ENCODE assay signal across 17 cellular contexts in genomic region chrX:106933538-106933961, GRCh38. TPM values are rescaled to one million over a fixed set of nuclear protein-coding genes. Genes with fewer than 3 reads are reported as not detected.
A peak's percentile ranks its signal among the peaks of the same experiment; 100 is the strongest.
DNase-seq lines count a peak whose midpoint lies in the region; ATAC-seq, FAIRE-seq and TF ChIP-seq lines count a peak whose summit lies in the region.
"Had no signal": no experiment of that assay in that cellular context is flagged by ENCODE, and none has a peak within 500 bp of the region (broad histone marks: within the 10 kb centered on the region; RNA-seq: fewer than 3 reads in every experiment).

No MANE protein-coding gene starts in this region.

- no peak overlapping the region for H3K4me2 ChIP-seq in SK-N-SH

- TF ChIP-seq CTCF in SK-N-SH (IDR thresholded peaks at IDR 0.05) = no peak

- H3K36me3 Mint-ChIP-seq in activated T-cell treated with anti-CD3 and anti-CD28 coated beads, Interleukin-2, amount 50 U/mL, for 4 hours (ENCODE audit: insufficient read depth) = no peaks in the 10 kb centered on the region
- H3K36me3 Mint-ChIP-seq: stimulated activated naive B cell treated with anti-CD40 and anti-IgM and Interleukin-4, amounts not matched to agents 10 μg/mL and 1 μg/mL and 100 μg/mL, for 72 hours had no signal

- H4K20me1 ChIP-seq in SK-N-SH (ENCODE audit: insufficient read depth) = no peaks in the 10 kb centered on the region

- H2AFZ ChIP-seq in SK-N-SH (ENCODE audit: low read depth) = no peak overlapping the region

- no peak for FAIRE-seq in small intestine (lab: Jason Lieb, UNC)
- FAIRE-seq: GM12878 had no signal

- no peaks in the 10 kb centered on the region for H3K36me3 ChIP-seq in SK-N-SH (replicated peaks in 1 of 2; ENCODE audit: control insufficient read depth in 1 of 2, insufficient read depth in 2 of 2, low read length in 1 of 2)
- no peaks in the 10 kb centered on the region for H3K36me3 ChIP-seq in small intestine (ENCODE audit: control insufficient read depth in 2 of 2, insufficient read depth in 2 of 2, low read length in 2 of 2)

- no peaks in the 10 kb centered on the region for H3K79me2 ChIP-seq in SK-N-SH (ENCODE audit: insufficient read depth)

- no peak overlapping the region for H3K9ac ChIP-seq in SK-N-SH

- H3K27ac ChIP-seq in SK-N-SH (ENCODE audit: low read depth in 2 of 2, low read length in 1 of 2) = no peak overlapping the region
- H3K27ac ChIP-seq in small intestine (ENCODE audit: low read depth in 1 of 2, low read length in 1 of 2) = peak overlapping the region; percentile 70 to 78

- no peaks in the 10 kb centered on the region for H3K9me3 Mint-ChIP-seq in activated T-cell treated with anti-CD3 and anti-CD28 coated beads, Interleukin-2, amount 50 U/mL, for 4 hours
- H3K9me3 Mint-ChIP-seq: stimulated activated naive B cell treated with anti-CD40 and anti-IgM and Interleukin-4, amounts not matched to agents 10 μg/mL and 1 μg/mL and 100 μg/mL, for 72 hours had no signal

- POLR2A ChIA-PET in SK-N-SH (lab: Yijun Ruan, JAX) = no interaction called here

- 20% methylated on average over 3 of the region's 3 CpGs for WGBS in SK-N-SH (ENCODE audit: low lambda C conversion rate)
- WGBS in small intestine, 3 donors = 4 to 20% (median 5%) methylated on average over 3 of the region's 3 CpGs

- DNase-seq in SK-N-SH = peak; percentile 19
- peak; percentile 84 for DNase-seq in islet precursor cell
- peak; percentile 59 for DNase-seq in small intestine
- no peak for DNase-seq in NCI-H1417 (lab: John Stamatoyannopoulos, UW)
- no peak for DNase-seq in NCI-H1048 (lab: John Stamatoyannopoulos, UW)
- DNase-seq in activated T-cell treated with anti-CD3 and anti-CD28 coated beads, Interleukin-2, amount 50 U/mL, for 4 hours = no peak
- DNase-seq: COR-L47; H9; NCI-H1092; NCI-H69; stimulated activated CD4-positive, alpha-beta T cell treated with anti-CD3 and anti-CD28 coated beads, Interleukin-1b, Interleukin-23, amount 100 ng/mL, for 48 hours; stimulated activated naive B cell treated with anti-CD40 and anti-IgM and Interleukin-4, amounts not matched to agents 10 μg/mL and 1 μg/mL and 100 μg/mL, for 72 hours had no signal

- H3K27me3 ChIP-seq in SK-N-SH (ENCODE audit: insufficient read depth) (peaks cover 14% of the 10 kb centered on the region; the same call in 1 of the 2 replicates), small intestine (ENCODE audit: control insufficient read depth in 2 of 2, insufficient read depth in 2 of 2, low read length in 2 of 2) (no peaks in the 10 kb centered on the region)

- H3K4me1 ChIP-seq in SK-N-SH (ENCODE audit: control insufficient read depth in 1 of 2, insufficient read depth in 2 of 2, low read depth in 1 of 2, low read length in 1 of 2) = peaks cover 0 to 2% of the 10 kb centered on the region in 2 experiments; a peak in 1 of 4 replicates
- peaks cover 0 to 3% of the 10 kb centered on the region in 2 donors for H3K4me1 ChIP-seq in small intestine (ENCODE audit: control insufficient read depth in 2 of 2, insufficient read depth in 1 of 2, low read depth in 1 of 2, low read length in 1 of 2)

- no peak overlapping the region for H3K4me3 Mint-ChIP-seq in activated T-cell treated with anti-CD3 and anti-CD28 coated beads, Interleukin-2, amount 50 U/mL, for 4 hours
- H3K4me3 Mint-ChIP-seq: H9; stimulated activated naive B cell treated with anti-CD40 and anti-IgM and Interleukin-4, amounts not matched to agents 10 μg/mL and 1 μg/mL and 100 μg/mL, for 72 hours had no signal

- CTCF ChIA-PET in SK-N-SH (lab: Yijun Ruan, JAX) = interaction anchor here (0.6 to 1.3 kb wide), 2 partner anchors 19 to 578 kb away, joined by 3 to 5 read pairs; no protein-coding TSS in a partner anchor

- peaks cover 8% of the 10 kb centered on the region for H3K4me1 Mint-ChIP-seq in activated T-cell treated with anti-CD3 and anti-CD28 coated beads, Interleukin-2, amount 50 U/mL, for 4 hours (ENCODE audit: low read depth)
- H3K4me1 Mint-ChIP-seq: H9; stimulated activated naive B cell treated with anti-CD40 and anti-IgM and Interleukin-4, amounts not matched to agents 10 μg/mL and 1 μg/mL and 100 μg/mL, for 72 hours had no signal

- TF ChIP-seq EP300 in SK-N-SH (IDR thresholded peaks at IDR 0.05; ENCODE audit: borderline replicate concordance in 1 of 2, low read depth in 1 of 2, low read length in 1 of 2) = no peak

- peak; percentile 46 for ATAC-seq in GM18909 (IDR thresholded peaks at IDR 0.05; ENCODE audit: poor library complexity, unreplicated experiment)
- no peak for ATAC-seq in activated T-cell treated with anti-CD3 and anti-CD28 coated beads, Interleukin-2, amount 50 U/mL, for 4 hours
- ATAC-seq: GM12878; stimulated activated naive B cell treated with anti-CD40 and anti-IgM and Interleukin-4, amounts not matched to agents 10 μg/mL and 1 μg/mL and 100 μg/mL, for 72 hours had no signal

- H3K9me3 ChIP-seq in SK-N-SH (no peaks in the 10 kb centered on the region), small intestine (ENCODE audit: control insufficient read depth, low read depth) (no peaks in the 10 kb centered on the region)

- H3F3A ChIP-seq in SK-N-SH (replicated peaks; ENCODE audit: insufficient read depth) = no peaks in the 10 kb centered on the region

- TF ChIP-seq RAD21 in SK-N-SH (IDR thresholded peaks at IDR 0.05; ENCODE audit: low read length) = no peak

- H3K9me2 ChIP-seq in SK-N-SH = no peaks in the 10 kb centered on the region

- H3K27me3 Mint-ChIP-seq in activated T-cell treated with anti-CD3 and anti-CD28 coated beads, Interleukin-2, amount 50 U/mL, for 4 hours (ENCODE audit: low read depth) = no peaks in the 10 kb centered on the region
- H3K27me3 Mint-ChIP-seq: stimulated activated naive B cell treated with anti-CD40 and anti-IgM and Interleukin-4, amounts not matched to agents 10 μg/mL and 1 μg/mL and 100 μg/mL, for 72 hours had no signal

- H3K4me3 ChIP-seq in SK-N-SH (ENCODE audit: low read depth in 2 of 2, low read length in 1 of 2) = no peak overlapping the region
- no peak overlapping the region for H3K4me3 ChIP-seq in small intestine (ENCODE audit: low read depth in 1 of 2, low read length in 2 of 2)
- H3K4me3 ChIP-seq: GM12878 had no signal

TF ChIP-seq in SK-N-SH, 30 proteins besides CTCF, POLR2A, EP300 and RAD21 (continues in another document):
- no peak for TF ChIP-seq REST (IDR thresholded peaks at IDR 0.05; ENCODE audit: low read depth, low read length)
- no peak for TF ChIP-seq TEAD4 (IDR thresholded peaks at IDR 0.05; ENCODE audit: borderline replicate concordance, insufficient read depth)
- no peak for TF ChIP-seq EZH2phosphoT487 (IDR thresholded peaks at IDR 0.05; ENCODE audit: borderline replicate concordance, low read depth)
- TF ChIP-seq ELF1 (IDR thresholded peaks at IDR 0.05) = no peak
- TF ChIP-seq SMC3 (IDR thresholded peaks at IDR 0.05; ENCODE audit: low read depth, low read length) = no peak
- no peak for TF ChIP-seq ZBTB33 (IDR thresholded peaks at IDR 0.05; ENCODE audit: borderline replicate concordance, low read depth)
- TF ChIP-seq GABPA (IDR thresholded peaks at IDR 0.05; ENCODE audit: low read depth) = no peak
- TF ChIP-seq RCOR1 (IDR thresholded peaks at IDR 0.05; ENCODE audit: low read length) = no peak

RNA-seq across cellular contexts. Expression of gene CLDN2, which starts 13.3 kb away (rescaled TPM):
- polyA plus RNA-seq in SK-N-SH (2012; rRNA removed) = 0.36 TPM in 2 replicates
- polyA plus RNA-seq in SK-N-SH (2012; cell fraction: cytosol; rRNA removed) = 0.21 and 0.38 TPM in 2 replicates
- 0.07 and 0.10 TPM in 2 replicates for polyA plus RNA-seq in SK-N-SH (2012; cell fraction: nucleus; rRNA removed)
- polyA plus RNA-seq in small intestine = 10 to 100 TPM in 1 of 3 donors, 1 to 10 TPM in 2; 1.3 to 36.1 (median 7.8) TPM
- not detected for total RNA-seq in activated T-cell treated with anti-CD3 and anti-CD28 coated beads, Interleukin-2, amount 50 U/mL, for 4 hours
- total RNA-seq: H9, SK-MEL-5 had no signal
- polyA plus RNA-seq: esophagus, GM12878 had no signal

RNA-seq across cellular contexts. Expression of gene RIPPLY1, which starts 30.4 kb away (rescaled TPM):
- polyA plus RNA-seq in SK-N-SH (2012; rRNA removed) = 0.08 TPM in 1 of 2 replicates, not detected in the other
- polyA plus RNA-seq in SK-N-SH (2012; cell fraction: cytosol; rRNA removed) = 0.05 TPM in 1 of 2 replicates, not detected in the other
- 0.32 and 0.48 TPM in 2 replicates for polyA plus RNA-seq in SK-N-SH (2012; cell fraction: nucleus; rRNA removed)
- polyA plus RNA-seq in small intestine = under 1 TPM in 1 of 3 donors, not detected in 2; 0.07 TPM
- not detected for total RNA-seq in activated T-cell treated with anti-CD3 and anti-CD28 coated beads, Interleukin-2, amount 50 U/mL, for 4 hours
- total RNA-seq: GM12878, H9, osteocyte, SK-MEL-5 had no signal
- polyA plus RNA-seq: esophagus, GM12878 had no signal

Comparison
In these comparisons a context has a peak if more than half of its experiments do, and no peak if none do; other contexts are left out.
1. DNase-seq: peak in SK-N-SH (single experiment), islet precursor cell (single experiment) and small intestine (single experiment); none in NCI-H1417 (0 of 3), NCI-H1048 (single experiment) and activated T-cell treated with anti-CD3 and anti-CD28 coated beads, Interleukin-2, amount 50 U/mL, for 4 hours (single experiment).
2. H3K27ac ChIP-seq: peak in small intestine (2 of 2); none in SK-N-SH (0 of 2).